Comparison of ENCODE assay signal across 8 cellular contexts in genomic region chr10:16437540-16437894, GRCh38. TPM values are rescaled to one million over a fixed set of nuclear protein-coding genes. Genes with fewer than 3 reads are reported as not detected.
DNase-seq lines count a peak whose midpoint lies in the region; ATAC-seq, FAIRE-seq and TF ChIP-seq lines count a peak whose summit lies in the region.

No MANE protein-coding gene starts in this region.

- H3K79me2 ChIP-seq in OCI-LY3 (ENCODE audit: low read length) (peaks cover 11% of the 10 kb centered on the region), endothelial cell of umbilical vein (ENCODE audit: control insufficient read depth, insufficient read depth, low read length) (no peaks in the 10 kb centered on the region)

- peak overlapping the region; percentile 88 for H3K27ac Mint-ChIP-seq in Calu3 (ENCODE audit: unreplicated experiment)

- no peaks in the 10 kb centered on the region for H3K36me3 ChIP-seq in OCI-LY3 (replicated peaks; ENCODE audit: low read depth, low read length)
- H3K36me3 ChIP-seq in endothelial cell of umbilical vein (ENCODE audit: control insufficient read depth in 2 of 2, extremely low read depth in 1 of 2, insufficient read depth in 2 of 2, low read length in 2 of 2): no peaks in the 10 kb centered on the region
- H3K36me3 ChIP-seq in pancreas: no peaks in the 10 kb centered on the region

- BruUV-seq in Calu3 (replicated peaks; lab: Mats Ljungman, UMichigan) (TSS peak; percentile 54), endothelial cell of umbilical vein (replicated peaks; lab: Mats Ljungman, UMichigan) (TSS peak; percentile 47)

- no peaks in the 10 kb centered on the region for H3K9me1 ChIP-seq in endothelial cell of umbilical vein (replicated peaks; ENCODE audit: control insufficient read depth, extremely low read depth, insufficient read depth, low read length)

- TF ChIP-seq CTCF in Calu3 (IDR thresholded peaks at IDR 0.05; ENCODE audit: unreplicated experiment): no peak
- no peak for TF ChIP-seq CTCF in OCI-LY3 (IDR thresholded peaks at IDR 0.05; ENCODE audit: low read depth, low read length)
- no peak for TF ChIP-seq CTCF in endothelial cell of umbilical vein (IDR thresholded peaks at IDR 0.05; ENCODE audit: extremely low read depth in 1 of 2, insufficient read depth in 1 of 2, low read depth in 1 of 2, low read length in 2 of 2)
- no peak for TF ChIP-seq CTCF in pancreas (IDR thresholded peaks at IDR 0.05)

- H3K4me3 ChIP-seq in OCI-LY3 (ENCODE audit: low read length): peak overlapping the region; percentile 91
- peak overlapping the region in 1 of 3 experiments; percentile 41 for H3K4me3 ChIP-seq in endothelial cell of umbilical vein (replicated peaks in 1 of 3; ENCODE audit: insufficient read depth in 1 of 3, low read depth in 1 of 3, low read length in 3 of 3)
- peak overlapping the region; percentile 56 to 71 (median 61) for H3K4me3 ChIP-seq in pancreas

- peak overlapping the region; percentile 90 for H3K4me2 ChIP-seq in OCI-LY3 (ENCODE audit: low read length)
- no peak overlapping the region for H3K4me2 ChIP-seq in endothelial cell of umbilical vein (ENCODE audit: insufficient read depth, low read length)

- DNase-seq in Calu3 (no peak), endothelial cell of umbilical vein (ENCODE audit: low read depth, low spot score) (no peak), pancreas (no peak), amniotic stem cell (lab: John Stamatoyannopoulos, UW) (no peak), SHP77 (lab: John Stamatoyannopoulos, UW) (no peak), dedifferentiated amniotic fluid mesenchymal stem cell (ENCODE audit: extremely low spot score) (no peak), NCI-H1105 treated with DMSO at 0.1 percent for 48 hours (lab: John Stamatoyannopoulos, UW) (no peak)

- H3K27ac ChIP-seq in OCI-LY3 (ENCODE audit: low read length) (0 out of 2 replicates have a peak overlapping the region, but pooled peaks have one; percentile 18), endothelial cell of umbilical vein (ENCODE audit: insufficient read depth, low read depth, low read length) (no peak overlapping the region), pancreas (peak overlapping the region in 2 of 4 donors; percentile 85 to 87)

- no peak for TF ChIP-seq POLR2A in endothelial cell of umbilical vein (IDR thresholded peaks at IDR 0.05; ENCODE audit: low read depth, low read length)

- H3K9me3 ChIP-seq in OCI-LY3 (ENCODE audit: insufficient read depth, low read length): no peaks in the 10 kb centered on the region
- no peaks in the 10 kb centered on the region for H3K9me3 ChIP-seq in endothelial cell of umbilical vein (replicated peaks; ENCODE audit: control insufficient read depth, insufficient read depth, low read length)
- H3K9me3 ChIP-seq in pancreas: no peaks in the 10 kb centered on the region

- H3K4me3 Mint-ChIP-seq in Calu3 (ENCODE audit: low read depth, unreplicated experiment): peak overlapping the region; percentile 77

- H2AFZ ChIP-seq in OCI-LY3 (ENCODE audit: low read depth, low read length): no peak overlapping the region; the same call in 1 of the 2 replicates
- peak overlapping the region; percentile 8 for H2AFZ ChIP-seq in endothelial cell of umbilical vein (ENCODE audit: low read depth, low read length)

- H3K9ac ChIP-seq in OCI-LY3 (ENCODE audit: low read length) (peak overlapping the region; percentile 79), endothelial cell of umbilical vein (replicated peaks; ENCODE audit: extremely low read depth, insufficient read depth, low read length) (no peak overlapping the region)

- peaks cover 21% of the 10 kb centered on the region for H3K4me1 Mint-ChIP-seq in Calu3 (ENCODE audit: low read depth, unreplicated experiment)

- H3K27me3 Mint-ChIP-seq in Calu3 (ENCODE audit: unreplicated experiment): no peaks in the 10 kb centered on the region

- CTCF ChIA-PET in Calu3 (lab: Charles Lee): no interaction called here
- CTCF ChIA-PET in endothelial cell of umbilical vein (lab: Charles Lee): interaction anchor here (1.0 to 2.1 kb wide), 3 partner anchors 81 to 108 kb away, joined by 4 to 5 read pairs (median 5); partner anchors contain the start of gene C1QL3

- peaks cover 41% of the 10 kb centered on the region for H3K36me3 Mint-ChIP-seq in Calu3 (ENCODE audit: insufficient read depth, unreplicated experiment)

- intact Hi-C loops in Calu3 (cut with micrococcal nuclease; ENCODE audit: unreplicated experiment): loop anchor here (10.0 kb wide), 1 partner anchor 53 kb away; no protein-coding TSS in a partner anchor
- intact Hi-C loops in endothelial cell of umbilical vein (cut with micrococcal nuclease): no loop called here
- intact Hi-C loops in pancreas (cut with DNase I): no loop called here

- H3K27me3 ChIP-seq in OCI-LY3 (ENCODE audit: low read depth, low read length) (no peaks in the 10 kb centered on the region), endothelial cell of umbilical vein (ENCODE audit: control insufficient read depth in 2 of 2, insufficient read depth in 2 of 2, low read length in 2 of 2) (no peaks in the 10 kb centered on the region), pancreas (no peaks in the 10 kb centered on the region)

- no peak for ATAC-seq in pancreas

- POLR2A ChIA-PET in endothelial cell of umbilical vein (lab: Charles Lee): interaction anchor here (1.4 kb wide), 1 partner anchor 380 kb away, joined by 4 read pairs; the partner anchor contains the start of gene RSU1

- FAIRE-seq in endothelial cell of umbilical vein (lab: Jason Lieb, UNC) (no peak), pancreas (lab: Jason Lieb, UNC) (no peak)

- peaks cover 5% of the 10 kb centered on the region; the same call in 1 of the 2 replicates for H3K4me1 ChIP-seq in OCI-LY3 (ENCODE audit: low read length)
- H3K4me1 ChIP-seq in endothelial cell of umbilical vein (ENCODE audit: control insufficient read depth, extremely low read depth, insufficient read depth, low read length): peaks cover 3% of the 10 kb centered on the region
- peaks cover 11 to 35% (median 23%) of the 10 kb centered on the region in 3 donors for H3K4me1 ChIP-seq in pancreas

- dilution Hi-C loops in endothelial cell of umbilical vein (cut with MboI; ENCODE audit: extremely low pct_ligation_motif_present, low sequenced_read_pairs): no loop called here

- 56 to 65% methylated on average over 5 of the region's 5 CpGs for WGBS in pancreas, 2 donors

- H4K20me1 ChIP-seq in OCI-LY3 (ENCODE audit: insufficient read depth, low read length) (no peaks in the 10 kb centered on the region), endothelial cell of umbilical vein (replicated peaks; ENCODE audit: control insufficient read depth, extremely low read depth, insufficient read depth, low read length) (no peaks in the 10 kb centered on the region)

- no peaks in the 10 kb centered on the region for H3K9me3 Mint-ChIP-seq in Calu3 (ENCODE audit: low read depth, unreplicated experiment)

TF ChIP-seq in endothelial cell of umbilical vein, 7 proteins besides CTCF, POLR2A, EP300 and RAD21:
- TF ChIP-seq MAX (IDR thresholded peaks at IDR 0.05; ENCODE audit: insufficient read depth, insufficient read length): no peak
- TF ChIP-seq EZH2 (IDR thresholded peaks at IDR 0.05; ENCODE audit: borderline replicate concordance, low read depth, low read length, severe bottlenecking): no peak
- TF ChIP-seq GATA2 (IDR thresholded peaks at IDR 0.05; ENCODE audit: insufficient read depth, insufficient read length, low read depth, low read length): no peak
- TF ChIP-seq FOS (IDR thresholded peaks at IDR 0.05; ENCODE audit: borderline replicate concordance, insufficient read depth, low read length): no peak
- TF ChIP-seq JUN (IDR thresholded peaks at IDR 0.05; ENCODE audit: borderline replicate concordance, insufficient read depth, insufficient read length, low read depth): no peak
- no peak for TF ChIP-seq MYC (IDR thresholded peaks at IDR 0.05; ENCODE audit: low read depth, low read length)
- no peak for TF ChIP-seq POLR2AphosphoS5 (IDR thresholded peaks at IDR 0.05; ENCODE audit: insufficient read depth, low read depth, low read length)

RNA-seq across cellular contexts. Expression of gene PTER, which starts 0.7 kb away (rescaled TPM):
- total RNA-seq in Calu3 (2022) (30.1 and 33.1 TPM in 2 replicates), endothelial cell of umbilical vein (3.6 and 4.6 TPM in 2 replicates), pancreas (10 to 100 TPM in 5 of 6 donors, 1 to 10 TPM in 1; 9.3 to 13.6 (median 11.6) TPM)
- polyA plus RNA-seq in endothelial cell of umbilical vein (1.2 and 1.6 TPM in 2 replicates), pancreas (1 to 10 TPM; 2.2 to 5.2 TPM)
- 2.1 and 2.3 TPM in 2 replicates for polyA plus RNA-seq in endothelial cell of umbilical vein (2011; cell fraction: cytosol; rRNA removed)
- polyA plus RNA-seq in endothelial cell of umbilical vein (2011; cell fraction: nucleus; rRNA removed): 2.4 and 2.5 TPM in 2 replicates
- polyA plus RNA-seq in endothelial cell of umbilical vein (2012): 3.2 and 5.6 TPM in 2 replicates
- polyA minus RNA-seq in endothelial cell of umbilical vein: 4.8 and 6.4 TPM in 2 replicates
- polyA minus RNA-seq in endothelial cell of umbilical vein (2011; cell fraction: cytosol; rRNA and poly(A)+ RNA removed): 7.6 TPM
- polyA minus RNA-seq in endothelial cell of umbilical vein (2011; cell fraction: nucleus; rRNA and poly(A)+ RNA removed): 2.7 and 3.1 TPM in 2 replicates
